Comparison of ENCODE assay signal across 8 cellular contexts in the genomic region with DNA sequence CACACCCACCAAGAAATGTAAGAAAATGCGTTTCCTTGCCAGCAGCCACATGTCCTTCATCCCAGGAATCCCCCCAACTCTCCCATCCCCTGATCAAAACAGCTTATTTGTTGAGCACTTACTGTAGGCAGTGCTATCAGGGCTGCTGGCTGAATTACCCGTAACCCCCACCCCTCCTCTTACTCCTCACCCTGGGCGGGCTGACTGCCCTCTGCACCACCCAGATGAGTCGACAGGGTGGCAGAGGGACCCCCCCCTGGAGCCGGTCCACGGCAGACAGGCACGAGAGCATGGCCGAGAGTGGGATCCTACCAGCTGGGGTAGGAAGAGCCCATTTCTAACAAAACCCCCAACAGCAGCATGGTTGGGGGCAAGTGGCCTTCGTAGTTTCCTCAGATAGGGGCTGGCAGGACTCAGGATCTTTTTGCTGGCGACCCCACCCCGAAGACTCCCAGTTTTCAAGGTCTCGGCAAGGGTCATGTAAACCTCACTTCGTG. TPM values are rescaled to one million over a fixed set of nuclear protein-coding genes. Genes with fewer than 3 reads are reported as not detected.
DNase-seq lines count a peak whose midpoint lies in the region; ATAC-seq and TF ChIP-seq lines count a peak whose summit lies in the region.

No MANE protein-coding gene starts in this region.

- peak; percentile 16 to 17 for ATAC-seq in activated T-cell treated with anti-CD3 and anti-CD28 coated beads, Interleukin-2, amount 50 U/mL, for 4 hours
- ATAC-seq in omental fat pad (ENCODE audit: low FRiP score) = peak; percentile 3

- peak; percentile 36 for DNase-seq in activated T-cell treated with anti-CD3 and anti-CD28 coated beads, Interleukin-2, amount 50 U/mL, for 4 hours
- no peak for DNase-seq in activated T-cell treated with anti-CD3 and anti-CD28 coated beads, Interleukin-2, amount 50 U/mL, for 48 hours
- DNase-seq in T-helper 2 cell treated with Interferon-gamma antibody and Interleukin-4, amounts not matched to agents 5 μg/mL and 100 μg/mL, for 36 hours (ENCODE audit: low spot score) = no peak
- DNase-seq in epithelial cell of prostate (ENCODE audit: low read depth, low spot score) = no peak
- DNase-seq in omental fat pad (ENCODE audit: low spot score) = no peak
- no peak for DNase-seq in NK-92 (lab: John Stamatoyannopoulos, UW; ENCODE audit: unreplicated experiment)
- DNase-seq in OCI-M1 (lab: John Stamatoyannopoulos, UW) = no peak
- no peak for DNase-seq in middle frontal gyrus (ENCODE audit: extremely low spot score, low spot score)

- peaks cover 64% of the 10 kb centered on the region for H3K4me1 Mint-ChIP-seq in activated T-cell treated with anti-CD3 and anti-CD28 coated beads, Interleukin-2, amount 50 U/mL, for 4 hours (ENCODE audit: low read depth)
- H3K4me1 Mint-ChIP-seq in T-helper 2 cell treated with Interferon-gamma antibody and Interleukin-4, amounts not matched to agents 5 μg/mL and 100 μg/mL, for 36 hours (ENCODE audit: low read depth) = peaks cover 53% of the 10 kb centered on the region

- H3K9me3 Mint-ChIP-seq in activated T-cell treated with anti-CD3 and anti-CD28 coated beads, Interleukin-2, amount 50 U/mL, for 4 hours = no peaks in the 10 kb centered on the region
- no peaks in the 10 kb centered on the region for H3K9me3 Mint-ChIP-seq in T-helper 2 cell treated with Interferon-gamma antibody and Interleukin-4, amounts not matched to agents 5 μg/mL and 100 μg/mL, for 36 hours

- no peaks in the 10 kb centered on the region for H3K27me3 Mint-ChIP-seq in activated T-cell treated with anti-CD3 and anti-CD28 coated beads, Interleukin-2, amount 50 U/mL, for 4 hours (ENCODE audit: low read depth)
- H3K27me3 Mint-ChIP-seq in T-helper 2 cell treated with Interferon-gamma antibody and Interleukin-4, amounts not matched to agents 5 μg/mL and 100 μg/mL, for 36 hours (ENCODE audit: low read depth) = no peaks in the 10 kb centered on the region

- peak overlapping the region; percentile 100 for H3K27ac ChIP-seq in epithelial cell of prostate

- H3K36me3 Mint-ChIP-seq in activated T-cell treated with anti-CD3 and anti-CD28 coated beads, Interleukin-2, amount 50 U/mL, for 4 hours (ENCODE audit: insufficient read depth) = peaks cover 24% of the 10 kb centered on the region
- H3K36me3 Mint-ChIP-seq in T-helper 2 cell treated with Interferon-gamma antibody and Interleukin-4, amounts not matched to agents 5 μg/mL and 100 μg/mL, for 36 hours (ENCODE audit: low read depth) = peaks cover 38% of the 10 kb centered on the region

- peak overlapping the region; percentile 94 for H3K4me3 Mint-ChIP-seq in activated T-cell treated with anti-CD3 and anti-CD28 coated beads, Interleukin-2, amount 50 U/mL, for 4 hours
- peak overlapping the region; percentile 85 for H3K4me3 Mint-ChIP-seq in T-helper 2 cell treated with Interferon-gamma antibody and Interleukin-4, amounts not matched to agents 5 μg/mL and 100 μg/mL, for 36 hours

- TF ChIP-seq CTCF in omental fat pad (IDR thresholded peaks at IDR 0.05) = no peak

- H3K27ac Mint-ChIP-seq in T-helper 2 cell treated with Interferon-gamma antibody and Interleukin-4, amounts not matched to agents 5 μg/mL and 100 μg/mL, for 36 hours = peak overlapping the region; percentile 95

RNA-seq across cellular contexts. Expression of gene RHOF, which starts 1.1 kb away (rescaled TPM):
- total RNA-seq in activated T-cell treated with anti-CD3 and anti-CD28 coated beads, Interleukin-2, amount 50 U/mL, for 4 hours = 10 to 100 TPM; 80.7 to 94.6 (median 85.8) TPM
- total RNA-seq in omental fat pad = 10 to 100 TPM in 2 of 4 donors, 1 to 10 TPM in 2; 4.8 to 11.4 (median 9.5) TPM

RNA-seq across cellular contexts. Expression of gene SETD1B, which starts 9.2 kb away (rescaled TPM):
- 10 to 100 TPM; 30.4 to 32.7 (median 31.7) TPM for total RNA-seq in activated T-cell treated with anti-CD3 and anti-CD28 coated beads, Interleukin-2, amount 50 U/mL, for 4 hours
- 10 to 100 TPM in 1 of 4 donors, 1 to 10 TPM in 3; 3.7 to 10.4 (median 6.6) TPM for total RNA-seq in omental fat pad

Comparison
In these comparisons a context has a peak if more than half of its experiments do, and no peak if none do; other contexts are left out.
1. RNA of gene RHOF, which starts 1.1 kb away (total RNA-seq): 80.7 to 94.6 TPM in activated T-cell treated with anti-CD3 and anti-CD28 coated beads, Interleukin-2, amount 50 U/mL, for 4 hours; 4.8 to 11.4 TPM in omental fat pad; every median in the first group is over 4 times any median in the second.